ENCODE assay signal across 1 cellular context in genomic region chr12:69585189-69586062, GRCh38.
TF ChIP-seq lines count a peak whose summit lies in the region.

Gene CCT2 (plus strand): TSS chr12:69585459. CDS start chr12:69585522, 63 bp downstream.

TF ChIP-seq in HepG2, 621 proteins besides CTCF, POLR2A, EP300 and RAD21 (continued from another document):
- peak; percentile 88 for TF ChIP-seq ZNF574 (CRISPR knock-in tag; IDR thresholded peaks at IDR 0.05)
- TF ChIP-seq PBX2 (CRISPR knock-in tag; IDR thresholded peaks at IDR 0.05), result no peak
- TF ChIP-seq SRSF9 (IDR thresholded peaks at IDR 0.05; ENCODE audit: borderline replicate concordance, insufficient read depth, low read depth, low read length, poor library complexity, severe bottlenecking), result no peak
- peak; percentile 97 for TF ChIP-seq NR0B2 (CRISPR knock-in tag; IDR thresholded peaks at IDR 0.05)
- TF ChIP-seq ZNF281 (CRISPR knock-in tag; IDR thresholded peaks at IDR 0.05; ENCODE audit: borderline replicate concordance), result peak; percentile 86
- peak; percentile 72 for TF ChIP-seq CBX1 (IDR thresholded peaks at IDR 0.05; ENCODE audit: low read depth)
- no peak for TF ChIP-seq ZNF10 (CRISPR knock-in tag; IDR thresholded peaks at IDR 0.05; ENCODE audit: borderline replicate concordance, low read depth)
- TF ChIP-seq MYNN (CRISPR knock-in tag; IDR thresholded peaks at IDR 0.05; ENCODE audit: low read depth), result no peak
- 0 out of 2 replicates have a peak, but pooled peaks have one; percentile 65 for TF ChIP-seq ZNF670 (CRISPR knock-in tag; IDR thresholded peaks at IDR 0.05; ENCODE audit: borderline replicate concordance)
- TF ChIP-seq IKZF4 (CRISPR knock-in tag; IDR thresholded peaks at IDR 0.05; ENCODE audit: borderline replicate concordance, low read depth, not compliant biosample characterization), result peak; percentile 81
- no peak for TF ChIP-seq ZMYM2 (CRISPR knock-in tag; IDR thresholded peaks at IDR 0.05)
- TF ChIP-seq, protein P1, sequence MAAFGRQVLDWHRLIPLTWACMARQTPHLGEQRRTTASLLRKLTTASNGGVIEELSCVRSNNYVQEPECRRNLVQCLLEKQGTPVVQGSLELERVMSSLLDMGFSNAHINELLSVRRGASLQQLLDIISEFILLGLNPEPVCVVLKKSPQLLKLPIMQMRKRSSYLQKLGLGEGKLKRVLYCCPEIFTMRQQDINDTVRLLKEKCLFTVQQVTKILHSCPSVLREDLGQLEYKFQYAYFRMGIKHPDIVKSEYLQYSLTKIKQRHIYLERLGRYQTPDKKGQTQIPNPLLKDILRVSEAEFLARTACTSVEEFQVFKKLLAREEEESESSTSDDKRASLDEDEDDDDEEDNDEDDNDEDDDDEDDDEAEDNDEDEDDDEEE (CRISPR knock-in tag; IDR thresholded peaks at IDR 0.05), result peak; percentile 91
- TF ChIP-seq ZSCAN25 (CRISPR knock-in tag; IDR thresholded peaks at IDR 0.05), result peak; percentile 78; the same call in 1 of the 2 replicates
- no peak for TF ChIP-seq CSRNP2 (CRISPR knock-in tag; conservative IDR thresholded peaks at IDR 0.05; ENCODE audit: low read depth)
- TF ChIP-seq, protein P2, sequence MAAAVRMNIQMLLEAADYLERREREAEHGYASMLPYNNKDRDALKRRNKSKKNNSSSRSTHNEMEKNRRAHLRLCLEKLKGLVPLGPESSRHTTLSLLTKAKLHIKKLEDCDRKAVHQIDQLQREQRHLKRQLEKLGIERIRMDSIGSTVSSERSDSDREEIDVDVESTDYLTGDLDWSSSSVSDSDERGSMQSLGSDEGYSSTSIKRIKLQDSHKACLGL (CRISPR knock-in tag; IDR thresholded peaks at IDR 0.05), result peak; percentile 99
- 0 out of 2 replicates have a peak, but pooled peaks have one; percentile 78 for TF ChIP-seq DNMT1 (CRISPR knock-in tag; IDR thresholded peaks at IDR 0.05)
- TF ChIP-seq TARDBP (CRISPR knock-in tag; IDR thresholded peaks at IDR 0.05), result no peak; the same call in 1 of the 2 replicates
- TF ChIP-seq, protein P3, sequence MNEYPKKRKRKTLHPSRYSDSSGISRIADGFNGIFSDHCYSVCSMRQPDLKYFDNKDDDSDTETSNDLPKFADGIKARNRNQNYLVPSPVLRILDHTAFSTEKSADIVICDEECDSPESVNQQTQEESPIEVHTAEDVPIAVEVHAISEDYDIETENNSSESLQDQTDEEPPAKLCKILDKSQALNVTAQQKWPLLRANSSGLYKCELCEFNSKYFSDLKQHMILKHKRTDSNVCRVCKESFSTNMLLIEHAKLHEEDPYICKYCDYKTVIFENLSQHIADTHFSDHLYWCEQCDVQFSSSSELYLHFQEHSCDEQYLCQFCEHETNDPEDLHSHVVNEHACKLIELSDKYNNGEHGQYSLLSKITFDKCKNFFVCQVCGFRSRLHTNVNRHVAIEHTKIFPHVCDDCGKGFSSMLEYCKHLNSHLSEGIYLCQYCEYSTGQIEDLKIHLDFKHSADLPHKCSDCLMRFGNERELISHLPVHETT (CRISPR knock-in tag; conservative IDR thresholded peaks at IDR 0.05), result no peak; the same call in 1 of the 2 replicates
- TF ChIP-seq TP53 (CRISPR knock-in tag; conservative IDR thresholded peaks at IDR 0.05), result peak; percentile 76; the same call in 1 of the 2 replicates
- no peak for TF ChIP-seq ZNF234 (CRISPR knock-in tag; conservative IDR thresholded peaks at IDR 0.05)
- TF ChIP-seq ISX (CRISPR knock-in tag; conservative IDR thresholded peaks at IDR 0.05), result 0 out of 2 replicates have a peak, but pooled peaks have one; percentile 25
- no peak for TF ChIP-seq ZNF407 (CRISPR knock-in tag; IDR thresholded peaks at IDR 0.05; ENCODE audit: not compliant biosample characterization)
- peak; percentile 64; the same call in 1 of the 2 replicates for TF ChIP-seq ZNF263 (CRISPR knock-in tag; IDR thresholded peaks at IDR 0.05)
- no peak for TF ChIP-seq ZBTB8A (CRISPR knock-in tag; IDR thresholded peaks at IDR 0.05; ENCODE audit: borderline replicate concordance, low read depth)
- TF ChIP-seq HES4 (CRISPR knock-in tag; IDR thresholded peaks at IDR 0.05; ENCODE audit: borderline replicate concordance), result peak; percentile 94
- TF ChIP-seq FOXA3 (CRISPR knock-in tag; IDR thresholded peaks at IDR 0.05), result 0 out of 2 replicates have a peak, but pooled peaks have one; percentile 6
- no peak for TF ChIP-seq ZSCAN20 (CRISPR knock-in tag; IDR thresholded peaks at IDR 0.05; ENCODE audit: borderline replicate concordance)
- TF ChIP-seq ZNF563 (CRISPR knock-in tag; IDR thresholded peaks at IDR 0.05), result peak; percentile 95
- TF ChIP-seq MAF1 (CRISPR knock-in tag; IDR thresholded peaks at IDR 0.05; ENCODE audit: borderline replicate concordance), result peak; percentile 87; the same call in 1 of the 2 replicates
- peak; percentile 44; the same call in 1 of the 2 replicates for TF ChIP-seq ZNF235 (CRISPR knock-in tag; IDR thresholded peaks at IDR 0.05; ENCODE audit: borderline replicate concordance)
- TF ChIP-seq ZNF614 (CRISPR knock-in tag; IDR thresholded peaks at IDR 0.05; ENCODE audit: borderline replicate concordance), result peak; percentile 67; the same call in 1 of the 2 replicates
- no peak for TF ChIP-seq HDAC6 (IDR thresholded peaks at IDR 0.05; ENCODE audit: low read depth, low read length)
